8 cellular contexts compared by ENCODE assay signal in genomic region chr14:52950410-52950897, GRCh38. TPM values are rescaled to one million over a fixed set of nuclear protein-coding genes. Genes with fewer than 3 reads are reported as not detected.
DNase-seq lines count a peak whose midpoint lies in the region; ATAC-seq and FAIRE-seq lines count a peak whose summit lies in the region.

No MANE protein-coding gene starts in this region.

- ATAC-seq in HG02642 (IDR thresholded peaks at IDR 0.05; ENCODE audit: poor library complexity, unreplicated experiment), result peak; percentile 53
- ATAC-seq in GM18517 (IDR thresholded peaks at IDR 0.05; ENCODE audit: unreplicated experiment), result no peak

- peaks cover 22% of the 10 kb centered on the region for H3K4me1 ChIP-seq in rectal smooth muscle tissue (ENCODE audit: control insufficient read depth, insufficient read depth, low read length)

- peak; percentile 76 for DNase-seq in G401 (ENCODE audit: low spot score)
- DNase-seq in RCC 7860 (ENCODE audit: low spot score), result peak; percentile 9
- DNase-seq in astrocyte of the hippocampus (ENCODE audit: low read depth, low spot score), result peak; percentile 70
- DNase-seq in hypothalamus (lab: John Stamatoyannopoulos, UW), result peak in 39 of 51 donors; percentile 17 to 66 (median 48)
- no peak for DNase-seq in GM03348 (ENCODE audit: low spot score)

- FAIRE-seq in RCC 7860 (lab: Jason Lieb, UNC), result no peak

- no peaks in the 10 kb centered on the region for H3K27me3 ChIP-seq in rectal smooth muscle tissue (ENCODE audit: control insufficient read depth, insufficient read depth, low read length)

- H3K9ac ChIP-seq in rectal smooth muscle tissue (ENCODE audit: low read length), result peak overlapping the region; percentile 47

- H3K4me3 ChIP-seq in rectal smooth muscle tissue (ENCODE audit: low read length), result peak overlapping the region; percentile 83

- H3K36me3 ChIP-seq in rectal smooth muscle tissue (ENCODE audit: control insufficient read depth, insufficient read depth, low read length), result no peaks in the 10 kb centered on the region

- in situ Hi-C loops in G401 (cut with HindIII; ENCODE audit: low sequenced_read_pairs), result no loop called here

- peak overlapping the region; percentile 98 for H3K27ac ChIP-seq in rectal smooth muscle tissue (ENCODE audit: low read depth, low read length)

RNA-seq across cellular contexts. Expression of gene FERMT2, which starts 0.4 kb away (rescaled TPM):
- total RNA-seq in G401 (2014; rRNA removed; shearing (Covaris generic)), result 310 and 400 TPM in 2 replicates
